In the genomic region with DNA sequence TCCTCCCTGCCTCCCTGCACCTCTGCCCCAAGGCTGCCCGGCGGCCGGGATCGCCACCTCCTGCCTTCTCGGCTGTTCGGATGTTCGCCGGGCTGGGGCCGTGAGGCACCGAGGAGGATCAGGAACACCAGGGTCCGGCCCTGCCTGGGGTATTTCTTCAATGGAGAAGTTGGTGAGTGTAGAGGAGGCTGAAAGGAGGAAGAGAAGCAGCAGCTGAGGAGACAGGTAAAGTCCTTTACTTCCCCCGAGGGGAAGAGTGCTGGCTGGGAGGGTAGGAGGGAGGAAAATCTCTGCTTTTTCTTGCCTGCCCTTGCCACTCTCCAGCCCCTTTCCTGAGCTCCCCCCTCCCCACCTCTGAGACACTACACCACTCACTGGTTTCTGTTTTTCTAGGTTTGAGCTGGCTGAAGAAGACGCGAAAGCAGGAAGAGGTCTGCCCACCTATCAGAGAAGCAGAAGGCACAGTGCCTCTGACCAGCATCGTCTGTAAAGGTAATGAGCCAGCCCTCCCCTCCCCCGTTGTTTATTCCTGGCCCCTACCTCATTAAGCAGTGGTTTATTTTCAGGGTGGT, we compare ENCODE assay signal across 8 cellular contexts. TPM values are rescaled to one million over a fixed set of nuclear protein-coding genes. Genes with fewer than 3 reads are reported as not detected.
DNase-seq lines count a peak whose midpoint lies in the region; ATAC-seq and TF ChIP-seq lines count a peak whose summit lies in the region.

No MANE protein-coding gene starts in this region.

- DNase-seq in NCI-H345 (lab: John Stamatoyannopoulos, UW) (peak; percentile 4), NCI-H345 treated with DMSO at 0.1 percent for 48 hours (lab: John Stamatoyannopoulos, UW; ENCODE audit: unreplicated experiment) (no peak), GM23338 (ENCODE audit: low spot score) (peak; percentile 67), LNCaP clone FGC (ENCODE audit: low read depth) (no peak), fibroblast of villous mesenchyme (ENCODE audit: low read depth) (peak; percentile 28), psoas muscle (no peak), sciatic nerve (ENCODE audit: low spot score) (no peak)
- peak; percentile 70 for DNase-seq in activated CD4-positive, alpha-beta memory T cell treated with anti-CD3 and anti-CD28 coated beads, Interleukin-2, amount 10 ng/mL, durations not matched to agents 7 days and 5 days

- peaks cover 8% of the 10 kb centered on the region; the same call in 1 of the 3 replicates for H3K36me3 Mint-ChIP-seq in GM23338 (ENCODE audit: low read depth)
- H3K36me3 Mint-ChIP-seq in activated CD4-positive, alpha-beta memory T cell treated with anti-CD3 and anti-CD28 coated beads, Interleukin-2, amount 10 ng/mL, durations not matched to agents 7 days and 5 days (ENCODE audit: low read depth) = peaks cover 48% of the 10 kb centered on the region

- peak overlapping the region; percentile 86; the same call in 1 of the 2 replicates for H2AFZ ChIP-seq in GM23338

- H3K4me1 ChIP-seq in GM23338 (ENCODE audit: insufficient read depth) = peaks cover 10% of the 10 kb centered on the region
- peaks cover 24% of the 10 kb centered on the region for H3K4me1 ChIP-seq in psoas muscle

- peaks cover 80% of the 10 kb centered on the region for H3K79me2 ChIP-seq in GM23338 (replicated peaks; ENCODE audit: insufficient read depth)

- H4K20me1 ChIP-seq in GM23338 (replicated peaks; ENCODE audit: insufficient read depth) = 0 out of 2 replicates have a peak, but pooled peaks cover 7% of the 10 kb centered on the region

- H3K27me3 ChIP-seq in GM23338 (ENCODE audit: insufficient read depth) (no peaks in the 10 kb centered on the region), psoas muscle (ENCODE audit: insufficient read depth in 3 of 3, low read length in 2 of 3) (no peaks in the 10 kb centered on the region)

- H3K4me3 ChIP-seq in GM23338 (peak overlapping the region; percentile 95), LNCaP clone FGC (ENCODE audit: low read depth, low read length) (peak overlapping the region; percentile 92), fibroblast of villous mesenchyme (ENCODE audit: low read depth, low read length) (peak overlapping the region; percentile 74), psoas muscle (peak overlapping the region; percentile 98)

- peaks cover 12% of the 10 kb centered on the region for H3K4me1 Mint-ChIP-seq in GM23338
- peaks cover 58% of the 10 kb centered on the region for H3K4me1 Mint-ChIP-seq in activated CD4-positive, alpha-beta memory T cell treated with anti-CD3 and anti-CD28 coated beads, Interleukin-2, amount 10 ng/mL, durations not matched to agents 7 days and 5 days

- peaks cover 10% of the 10 kb centered on the region; the same call in 1 of the 2 replicates for H3K36me3 ChIP-seq in GM23338 (ENCODE audit: insufficient read depth)
- peaks cover 0 to 27% of the 10 kb centered on the region in 2 donors for H3K36me3 ChIP-seq in psoas muscle (ENCODE audit: insufficient read depth in 1 of 2, low read depth in 1 of 2)

- CTCF ChIA-PET in activated CD4-positive, alpha-beta memory T cell treated with anti-CD3 and anti-CD28 coated beads, Interleukin-2, amount 10 ng/mL, durations not matched to agents 7 days and 5 days (lab: Charles Lee) = interaction anchor here (1.2 to 2.3 kb wide), 4 partner anchors 30 to 406 kb away, joined by 5 to 28 read pairs (median 12); no protein-coding TSS in a partner anchor

- peaks cover 4% of the 10 kb centered on the region for H3K27me3 Mint-ChIP-seq in GM23338 (ENCODE audit: insufficient read depth, low read depth, poor library complexity)
- H3K27me3 Mint-ChIP-seq in activated CD4-positive, alpha-beta memory T cell treated with anti-CD3 and anti-CD28 coated beads, Interleukin-2, amount 10 ng/mL, durations not matched to agents 7 days and 5 days = no peaks in the 10 kb centered on the region

- H3K9me3 Mint-ChIP-seq in GM23338 = no peaks in the 10 kb centered on the region
- no peaks in the 10 kb centered on the region for H3K9me3 Mint-ChIP-seq in activated CD4-positive, alpha-beta memory T cell treated with anti-CD3 and anti-CD28 coated beads, Interleukin-2, amount 10 ng/mL, durations not matched to agents 7 days and 5 days

- 0 to 2% (median 1%) methylated on average over 11 to 16 of the region's 16 CpGs for WGBS in psoas muscle, 3 donors

- H3K27ac ChIP-seq in GM23338 (ENCODE audit: low read depth) (peak overlapping the region; percentile 82; the same call in 1 of the 2 replicates), psoas muscle (peak overlapping the region; percentile 84)

- peak overlapping the region; percentile 95 for H3K27ac Mint-ChIP-seq in GM23338
- H3K27ac Mint-ChIP-seq in activated CD4-positive, alpha-beta memory T cell treated with anti-CD3 and anti-CD28 coated beads, Interleukin-2, amount 10 ng/mL, durations not matched to agents 7 days and 5 days = no peak overlapping the region

- no peak for TF ChIP-seq CTCF in GM23338 (conservative IDR thresholded peaks at IDR 0.05; ENCODE audit: low read depth in 2 of 2)
- TF ChIP-seq CTCF in LNCaP clone FGC (IDR thresholded peaks at IDR 0.05; ENCODE audit: control insufficient read depth, extremely low read depth, insufficient read depth) = no peak
- TF ChIP-seq CTCF in fibroblast of villous mesenchyme (IDR thresholded peaks at IDR 0.05; ENCODE audit: insufficient read depth, low read depth, low read length) = no peak
- no peak for TF ChIP-seq CTCF in psoas muscle (IDR thresholded peaks at IDR 0.05)

- no peak overlapping the region; the same call in 2 of the 3 replicates for H3K4me3 Mint-ChIP-seq in GM23338
- H3K4me3 Mint-ChIP-seq in activated CD4-positive, alpha-beta memory T cell treated with anti-CD3 and anti-CD28 coated beads, Interleukin-2, amount 10 ng/mL, durations not matched to agents 7 days and 5 days = no peak overlapping the region

- H3K4me2 ChIP-seq in GM23338 = peak overlapping the region; percentile 87

- no peaks in the 10 kb centered on the region for H3K9me3 ChIP-seq in psoas muscle

- ATAC-seq in GM23338 (peak; percentile 68), psoas muscle (no peak), sciatic nerve (no peak)

- POLR2A ChIA-PET in activated CD4-positive, alpha-beta memory T cell treated with anti-CD3 and anti-CD28 coated beads, Interleukin-2, amount 10 ng/mL, durations not matched to agents 7 days and 5 days (lab: Charles Lee) = interaction anchor here (0.6 to 9.5 kb wide), 12 partner anchors 13 to 1037 kb away, joined by 3 to 107 read pairs (median 4); a partner anchor contains a TSS

- intact Hi-C loops in psoas muscle (cut with DNase I) = loop anchor here in 1 of 2 donors (1.0 kb wide), 1 partner anchor 253 kb away; no protein-coding TSS in a partner anchor
- intact Hi-C loops in sciatic nerve (cut with DNase I) = no loop called here

- H3K9me2 ChIP-seq in GM23338 (ENCODE audit: insufficient read depth) = no peaks in the 10 kb centered on the region

- H3F3A ChIP-seq in GM23338 (replicated peaks; ENCODE audit: low read depth) = no peaks in the 10 kb centered on the region

TF ChIP-seq in GM23338, 12 proteins besides CTCF, POLR2A, EP300 and RAD21:
- TF ChIP-seq POLR2AphosphoS5 (IDR thresholded peaks at IDR 0.05; ENCODE audit: low read depth) (0 out of 2 replicates have a peak, but pooled peaks have one; percentile 1), EZH2phosphoT487 (IDR thresholded peaks at IDR 0.05; ENCODE audit: unreplicated experiment) (no peak)

RNA-seq across cellular contexts. Expression of a gene that starts 0.5 kb away (rescaled TPM):
- total RNA-seq in GM23338 (2014; rRNA removed; shearing (Covaris generic)) = 11.4 and 13.9 TPM in 2 replicates
- polyA plus RNA-seq in GM23338 (2016; fragmentation: Nextera tagmentation; extraction: Ambion mirVana) (4.1 and 4.6 TPM in 2 replicates), psoas muscle (1 to 10 TPM; 2.3 to 6.3 (median 3.0) TPM)
- total RNA-seq in activated CD4-positive, alpha-beta memory T cell treated with anti-CD3 and anti-CD28 coated beads, Interleukin-2, amount 10 ng/mL, durations not matched to agents 7 days and 5 days = 10 to 100 TPM; 23.1 to 23.3 TPM
- total RNA-seq in fibroblast of villous mesenchyme (13.8 and 16.1 TPM in 2 replicates), psoas muscle (1 to 10 TPM; 5.1 to 6.9 (median 5.5) TPM), sciatic nerve (10.9 TPM)

RNA-seq across cellular contexts. Expression of a gene that starts 0.9 kb away (rescaled TPM):
- 11.1 and 15.4 TPM in 2 replicates for total RNA-seq in GM23338 (2014; rRNA removed; shearing (Covaris generic))
- polyA plus RNA-seq in GM23338 (2016; fragmentation: Nextera tagmentation; extraction: Ambion mirVana) = 10.4 and 11.7 TPM in 2 replicates
- total RNA-seq in activated CD4-positive, alpha-beta memory T cell treated with anti-CD3 and anti-CD28 coated beads, Interleukin-2, amount 10 ng/mL, durations not matched to agents 7 days and 5 days = 10 to 100 TPM; 46.1 to 49.6 TPM
- total RNA-seq in fibroblast of villous mesenchyme = 11.9 and 14.7 TPM in 2 replicates
- total RNA-seq in psoas muscle = 10 to 100 TPM in 2 of 4 donors, 1 to 10 TPM in 2; 6.5 to 11.7 (median 9.8) TPM
- 10 to 100 TPM in 1 of 3 donors, 1 to 10 TPM in 2; 4.3 to 15.1 (median 5.7) TPM for polyA plus RNA-seq in psoas muscle
- 20.0 TPM for total RNA-seq in sciatic nerve

Comparison
In these comparisons a context has a peak if more than half of its experiments do, and no peak if none do; other contexts are left out.
1. DNase-seq: peak in NCI-H345 (single experiment), GM23338 (single experiment), activated CD4-positive, alpha-beta memory T cell treated with anti-CD3 and anti-CD28 coated beads, Interleukin-2, amount 10 ng/mL, durations not matched to agents 7 days and 5 days (single experiment) and fibroblast of villous mesenchyme (single experiment); none in NCI-H345 treated with DMSO at 0.1 percent for 48 hours (single experiment), LNCaP clone FGC (single experiment), psoas muscle (0 of 2) and sciatic nerve (single experiment).
2. Peak in every context shown above with its lines, with median percentiles within 50 percentile points of each other: H3K4me3 ChIP-seq.